In genomic region chr1:244049142-244049968, GRCh38 we compare ENCODE assay signal across 8 cellular contexts. TPM values are rescaled to one million over a fixed set of nuclear protein-coding genes. Genes with fewer than 3 reads are reported as not detected.
DNase-seq lines count a peak whose midpoint lies in the region; ATAC-seq and TF ChIP-seq lines count a peak whose summit lies in the region.

No MANE protein-coding gene starts in this region.

- H3K27me3 ChIP-seq in OCI-LY1 (ENCODE audit: insufficient read depth, low read length) (no peaks in the 10 kb centered on the region), parathyroid adenoma (ENCODE audit: control insufficient read depth, insufficient read depth, low read length) (no peaks in the 10 kb centered on the region)

- DNase-seq in activated CD4-positive, CD25-positive, alpha-beta regulatory T cell treated with anti-CD3 and anti-CD28 coated beads, Interleukin-2, amount 50 U/mL, for 72 hours = peak; percentile 45
- DNase-seq in activated gamma-delta T cell (lab: John Stamatoyannopoulos, UW) = peak; percentile 45
- peak; percentile 68 for DNase-seq in Right ventricle myocardium inferior (ENCODE audit: missing footprints)

- TF ChIP-seq CTCF in OCI-LY1 (IDR thresholded peaks at IDR 0.05; ENCODE audit: low read length) (no peak), parathyroid adenoma (IDR thresholded peaks at IDR 0.05) (no peak)

- H3K79me2 ChIP-seq in OCI-LY1 (ENCODE audit: insufficient read depth, low read length) (no peaks in the 10 kb centered on the region), parathyroid adenoma (no peaks in the 10 kb centered on the region)

- intact Hi-C loops in Right ventricle myocardium inferior (cut with DNase I) = loop anchor here (2.0 to 5.0 kb wide), 3 partner anchors 223 to 795 kb away; partner anchors contain the start of genes ADSS2 and CEP170

- no peaks in the 10 kb centered on the region for H3K9me3 ChIP-seq in OCI-LY1 (ENCODE audit: low read length)
- H3K9me3 ChIP-seq in parathyroid adenoma (ENCODE audit: control insufficient read depth, low read length) = no peaks in the 10 kb centered on the region

- peaks cover 5% of the 10 kb centered on the region; the same call in 1 of the 2 replicates for H4K20me1 ChIP-seq in OCI-LY1 (ENCODE audit: insufficient read depth, low read length)

- peaks cover 8% of the 10 kb centered on the region for H3K36me3 ChIP-seq in OCI-LY1 (ENCODE audit: insufficient read depth, low read length)
- H3K36me3 ChIP-seq in parathyroid adenoma (ENCODE audit: control insufficient read depth, insufficient read depth, low read length) = no peaks in the 10 kb centered on the region

- no peaks in the 10 kb centered on the region for H3K9me2 ChIP-seq in OCI-LY1 (ENCODE audit: low read depth, low read length)

- H3F3A ChIP-seq in OCI-LY1 (ENCODE audit: insufficient read depth, low read length) = no peaks in the 10 kb centered on the region

- no peak for ATAC-seq in activated CD4-positive, CD25-positive, alpha-beta regulatory T cell treated with anti-CD3 and anti-CD28 coated beads, Interleukin-2, amount 50 U/mL, for 24 hours
- no peak for ATAC-seq in Right ventricle myocardium inferior
- ATAC-seq in HG03354 (IDR thresholded peaks at IDR 0.05; ENCODE audit: poor library complexity, severe bottlenecking, unreplicated experiment) = no peak
- no peak for ATAC-seq in HG02623 (IDR thresholded peaks at IDR 0.05; ENCODE audit: unreplicated experiment)

- H3K4me1 ChIP-seq in OCI-LY1 (ENCODE audit: insufficient read depth, low read length, severe bottlenecking) (peaks cover 35% of the 10 kb centered on the region), parathyroid adenoma (no peaks in the 10 kb centered on the region)

- H2AFZ ChIP-seq in OCI-LY1 (ENCODE audit: low read length) = no peak overlapping the region
- peak overlapping the region; percentile 60 for H2AFZ ChIP-seq in parathyroid adenoma

- peak overlapping the region; percentile 62 for H3K4me3 ChIP-seq in OCI-LY1 (ENCODE audit: low read depth, low read length, poor library complexity, severe bottlenecking)
- peak overlapping the region; percentile 82 for H3K4me3 ChIP-seq in parathyroid adenoma (ENCODE audit: low read depth, low read length)

- H3K9ac ChIP-seq in OCI-LY1 (ENCODE audit: low read length) (peak overlapping the region; percentile 49), parathyroid adenoma (no peak overlapping the region)

- H3K4me2 ChIP-seq in OCI-LY1 (ENCODE audit: low read length) (peak overlapping the region; percentile 91), parathyroid adenoma (ENCODE audit: low read length) (peak overlapping the region; percentile 93)

- peak overlapping the region; percentile 59 for H3K27ac ChIP-seq in OCI-LY1 (ENCODE audit: low read depth, low read length, poor library complexity, severe bottlenecking)
- H3K27ac ChIP-seq in parathyroid adenoma = peak overlapping the region; percentile 24

RNA-seq across cellular contexts. Expression of gene ZBTB18, which starts 1.7 kb away (rescaled TPM):
- total RNA-seq in Right ventricle myocardium inferior = 31.0 TPM
